8 cellular contexts compared by ENCODE assay signal in the genomic region with DNA sequence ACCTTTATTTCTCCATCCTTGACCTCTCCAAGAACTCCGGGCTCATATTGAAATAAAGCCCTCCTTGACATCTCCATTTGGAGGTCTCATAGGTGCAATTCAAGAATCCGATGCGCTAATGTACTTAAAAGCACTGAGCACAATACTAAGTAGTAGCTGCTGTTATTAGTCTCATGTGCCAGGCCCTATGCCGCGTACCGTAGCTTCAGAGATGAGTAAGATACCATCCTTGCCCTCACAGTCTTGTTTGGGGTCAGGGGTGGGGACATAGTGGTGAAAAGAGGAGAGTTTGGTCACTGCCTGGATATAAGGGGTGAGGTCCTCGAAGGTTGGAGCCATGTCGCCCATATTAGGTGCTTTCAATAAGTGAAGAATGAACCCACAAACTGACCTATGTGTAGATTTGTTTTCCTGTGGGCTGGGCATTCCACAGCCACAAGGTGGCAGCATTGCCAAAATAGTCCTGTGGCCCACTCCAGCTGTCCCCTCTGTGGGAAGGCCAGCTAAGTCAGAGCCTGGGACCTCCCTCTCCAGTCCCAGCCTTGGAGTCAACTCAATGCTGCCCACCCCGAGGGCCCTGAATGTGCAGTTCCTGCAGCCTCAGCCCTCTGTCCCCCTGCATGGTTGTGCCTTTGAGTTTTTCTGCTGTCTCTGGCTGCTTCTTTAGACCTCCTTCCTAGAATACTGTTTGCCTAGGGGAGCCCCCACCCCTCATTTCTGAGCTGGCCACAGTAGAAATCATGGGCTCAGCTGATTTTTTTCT. TPM values are rescaled to one million over a fixed set of nuclear protein-coding genes. Genes with fewer than 3 reads are reported as not detected.
DNase-seq lines count a peak whose midpoint lies in the region; ATAC-seq, FAIRE-seq and TF ChIP-seq lines count a peak whose summit lies in the region.

No MANE protein-coding gene starts in this region.

- in situ Hi-C loops in KBM-7 (cut with MboI; ENCODE audit: low pct_unique_long_range_greater_than_20kb, low sequenced_read_pairs) = no loop called here

- no peaks in the 10 kb centered on the region for H3K9me3 Mint-ChIP-seq in CD4-positive, alpha-beta memory T cell
- no peaks in the 10 kb centered on the region for H3K9me3 Mint-ChIP-seq in activated naive CD4-positive, alpha-beta T cell treated with anti-CD3 and anti-CD28 coated beads, Interleukin-2, amount 50 U/mL, for 24 hours
- no peaks in the 10 kb centered on the region for H3K9me3 Mint-ChIP-seq in glutamatergic neuron (ENCODE audit: unreplicated experiment)

- peak; percentile 43 for ATAC-seq in GM19438 (IDR thresholded peaks at IDR 0.05; ENCODE audit: low read depth, unreplicated experiment)
- peak; percentile 66 to 92 (median 88) for ATAC-seq in pancreas
- no peak for ATAC-seq in GM18511 (IDR thresholded peaks at IDR 0.05; ENCODE audit: unreplicated experiment)

- intact Hi-C loops in CD4-positive, alpha-beta memory T cell (cut with micrococcal nuclease) = loop anchor here (5.0 kb wide), 1 partner anchor 47 kb away; a partner anchor contains a TSS
- intact Hi-C loops in pancreas (cut with DNase I) = loop anchor here in 1 of 3 donors (10.0 kb wide), 1 partner anchor 174 kb away; no protein-coding TSS in a partner anchor

- peaks cover 15% of the 10 kb centered on the region for H3K4me1 ChIP-seq in CD4-positive, alpha-beta memory T cell (ENCODE audit: insufficient read depth, low read length)
- H3K4me1 ChIP-seq in SJSA1 (replicated peaks) (no peaks in the 10 kb centered on the region), pancreas (peaks cover 7 to 12% (median 8%) of the 10 kb centered on the region in 3 donors)

- CTCF ChIA-PET in CD4-positive, alpha-beta memory T cell (lab: Charles Lee; ENCODE audit: partially characterized antibody) = interaction anchor here (0.6 to 4.3 kb wide), 23 partner anchors 9 to 680 kb away, joined by 3 to 73 read pairs (median 4); a partner anchor contains a TSS

- no peak overlapping the region for H3K4me3 ChIP-seq in CD4-positive, alpha-beta memory T cell (ENCODE audit: low read length in 2 of 2)
- no peak overlapping the region for H3K4me3 ChIP-seq in SJSA1
- no peak overlapping the region for H3K4me3 ChIP-seq in pancreas

- peaks cover 36 to 60% of the 10 kb centered on the region in 2 donors for H3K36me3 Mint-ChIP-seq in CD4-positive, alpha-beta memory T cell
- H3K36me3 Mint-ChIP-seq in activated naive CD4-positive, alpha-beta T cell treated with anti-CD3 and anti-CD28 coated beads, Interleukin-2, amount 50 U/mL, for 24 hours = peaks cover 14% of the 10 kb centered on the region
- H3K36me3 Mint-ChIP-seq in glutamatergic neuron (ENCODE audit: unreplicated experiment) = peaks cover 4% of the 10 kb centered on the region

- no peaks in the 10 kb centered on the region for H3K27me3 ChIP-seq in CD4-positive, alpha-beta memory T cell (ENCODE audit: insufficient read depth, low read length)
- H3K27me3 ChIP-seq in SJSA1 (replicated peaks) = no peaks in the 10 kb centered on the region
- no peaks in the 10 kb centered on the region for H3K27me3 ChIP-seq in pancreas

- no peak overlapping the region for H3K27ac ChIP-seq in CD4-positive, alpha-beta memory T cell (ENCODE audit: low read depth, low read length)
- H3K27ac ChIP-seq in SJSA1 = no peak overlapping the region
- H3K27ac ChIP-seq in pancreas = no peak overlapping the region

- TF ChIP-seq CTCF in glutamatergic neuron (IDR thresholded peaks at IDR 0.05; ENCODE audit: partially characterized antibody, unreplicated experiment) = peak; percentile 81
- TF ChIP-seq CTCF in pancreas (IDR thresholded peaks at IDR 0.05) = peak; percentile 72 to 86 (median 80)

- POLR2A ChIA-PET in CD4-positive, alpha-beta memory T cell (lab: Charles Lee; ENCODE audit: partially characterized antibody) = interaction anchor here (1.4 kb wide), 1 partner anchor 170 kb away, joined by 3 read pairs; no protein-coding TSS in a partner anchor

- no peaks in the 10 kb centered on the region for H3K9me3 ChIP-seq in CD4-positive, alpha-beta memory T cell (ENCODE audit: control insufficient read depth in 1 of 2, low read length in 2 of 2)
- H3K9me3 ChIP-seq in SJSA1 (replicated peaks) (no peaks in the 10 kb centered on the region), pancreas (no peaks in the 10 kb centered on the region)

- no peaks in the 10 kb centered on the region for H3K27me3 Mint-ChIP-seq in CD4-positive, alpha-beta memory T cell
- no peaks in the 10 kb centered on the region for H3K27me3 Mint-ChIP-seq in activated naive CD4-positive, alpha-beta T cell treated with anti-CD3 and anti-CD28 coated beads, Interleukin-2, amount 50 U/mL, for 24 hours
- H3K27me3 Mint-ChIP-seq in glutamatergic neuron (ENCODE audit: unreplicated experiment) = no peaks in the 10 kb centered on the region

- WGBS in pancreas, 2 donors = 48 to 61% methylated on average over 9 of the region's 9 CpGs

- peak overlapping the region in 2 of 7 donors; percentile 58 to 65 for H3K27ac Mint-ChIP-seq in CD4-positive, alpha-beta memory T cell
- peak overlapping the region; percentile 36 for H3K27ac Mint-ChIP-seq in activated naive CD4-positive, alpha-beta T cell treated with anti-CD3 and anti-CD28 coated beads, Interleukin-2, amount 50 U/mL, for 24 hours
- H3K27ac Mint-ChIP-seq in glutamatergic neuron (ENCODE audit: unreplicated experiment) = no peak overlapping the region

- peak; percentile 31 to 47 (median 39) for DNase-seq in CD4-positive, alpha-beta memory T cell
- peak; percentile 90 for DNase-seq in KBM-7
- DNase-seq in SJSA1 (ENCODE audit: low read depth in 1 of 2, low spot score in 2 of 2) = peak; percentile 32 to 64
- DNase-seq in glutamatergic neuron = peak; percentile 88
- peak; percentile 42 to 84 (median 68) for DNase-seq in pancreas

- H3K4me3 Mint-ChIP-seq in CD4-positive, alpha-beta memory T cell = no peak overlapping the region
- no peak overlapping the region for H3K4me3 Mint-ChIP-seq in activated naive CD4-positive, alpha-beta T cell treated with anti-CD3 and anti-CD28 coated beads, Interleukin-2, amount 50 U/mL, for 24 hours
- no peak overlapping the region for H3K4me3 Mint-ChIP-seq in glutamatergic neuron (ENCODE audit: unreplicated experiment)

- peaks cover 25 to 47% (median 33%) of the 10 kb centered on the region in 4 donors for H3K4me1 Mint-ChIP-seq in CD4-positive, alpha-beta memory T cell
- H3K4me1 Mint-ChIP-seq in activated naive CD4-positive, alpha-beta T cell treated with anti-CD3 and anti-CD28 coated beads, Interleukin-2, amount 50 U/mL, for 24 hours = peaks cover 45% of the 10 kb centered on the region
- peaks cover 23% of the 10 kb centered on the region for H3K4me1 Mint-ChIP-seq in glutamatergic neuron (ENCODE audit: low read depth, unreplicated experiment)

- FAIRE-seq in pancreas (lab: Jason Lieb, UNC) = no peak

- H3K36me3 ChIP-seq in CD4-positive, alpha-beta memory T cell (ENCODE audit: insufficient read depth, low read length) = peaks cover 10% of the 10 kb centered on the region
- H3K36me3 ChIP-seq in SJSA1 = 0 out of 2 replicates have a peak, but pooled peaks cover 2% of the 10 kb centered on the region
- no peaks in the 10 kb centered on the region for H3K36me3 ChIP-seq in pancreas

RNA-seq across cellular contexts. Expression of a gene that starts 6.5 kb away (rescaled TPM):
- total RNA-seq in CD4-positive, alpha-beta memory T cell = 10 to 100 TPM; 20.2 to 21.2 TPM
- polyA plus RNA-seq in CD4-positive, alpha-beta memory T cell = 10 to 100 TPM; 40.3 to 48.0 TPM
- total RNA-seq in SJSA1 (2014; rRNA removed; shearing (Covaris generic)) = 8.1 and 13.5 TPM in 2 replicates
- total RNA-seq in glutamatergic neuron (ENCODE audit: unreplicated experiment) = 7.2 TPM
- 10 to 100 TPM in 3 of 6 donors, 1 to 10 TPM in 3; 8.4 to 16.6 (median 9.8) TPM for total RNA-seq in pancreas
- 10 to 100 TPM; 15.2 to 16.6 TPM for polyA plus RNA-seq in pancreas

RNA-seq across cellular contexts. Expression of a gene that starts 27.5 kb away (rescaled TPM):
- 10 to 100 TPM; 25.4 to 27.4 TPM for total RNA-seq in CD4-positive, alpha-beta memory T cell
- 10 to 100 TPM in 1 of 2 donors, 1 to 10 TPM in 1; 5.9 to 12.8 TPM for polyA plus RNA-seq in CD4-positive, alpha-beta memory T cell
- total RNA-seq in SJSA1 (2014; rRNA removed; shearing (Covaris generic)) = 1.4 and 1.7 TPM in 2 replicates
- total RNA-seq in glutamatergic neuron (ENCODE audit: unreplicated experiment) (8.2 TPM), pancreas (1 to 10 TPM; 5.3 to 8.2 (median 6.6) TPM)
- polyA plus RNA-seq in pancreas = 1 to 10 TPM; 6.1 to 6.4 TPM

RNA-seq across cellular contexts. Expression of a gene that starts 41.5 kb away (rescaled TPM):
- total RNA-seq in CD4-positive, alpha-beta memory T cell = 10 to 100 TPM; 30.5 to 32.5 TPM
- polyA plus RNA-seq in CD4-positive, alpha-beta memory T cell = 10 to 100 TPM; 18.7 to 27.3 TPM
- 12.8 and 14.8 TPM in 2 replicates for total RNA-seq in SJSA1 (2014; rRNA removed; shearing (Covaris generic))
- total RNA-seq in glutamatergic neuron (ENCODE audit: unreplicated experiment) (60.9 TPM), pancreas (10 to 100 TPM in 2 of 6 donors, 1 to 10 TPM in 4; 6.3 to 16.3 (median 7.5) TPM)
- 10 to 100 TPM; 27.8 to 29.4 TPM for polyA plus RNA-seq in pancreas

RNA-seq across cellular contexts. Expression of a gene that starts 41.7 kb away (rescaled TPM):
- 100 to 1,000 TPM; 171 to 176 TPM for total RNA-seq in CD4-positive, alpha-beta memory T cell
- polyA plus RNA-seq in CD4-positive, alpha-beta memory T cell = 100 to 1,000 TPM; 132 to 146 TPM
- 70.6 and 85.1 TPM in 2 replicates for total RNA-seq in SJSA1 (2014; rRNA removed; shearing (Covaris generic))
- total RNA-seq in glutamatergic neuron (ENCODE audit: unreplicated experiment) (58.0 TPM), pancreas (100 to 1,000 TPM; 137 to 178 (median 172) TPM)
- polyA plus RNA-seq in pancreas = 100 to 1,000 TPM in 1 of 2 donors, 10 to 100 TPM in 1; 76.5 to 107 TPM

RNA-seq across cellular contexts. Expression of a gene that starts 45.1 kb away (rescaled TPM):
- 1 to 10 TPM; 2.6 TPM for total RNA-seq in CD4-positive, alpha-beta memory T cell
- 1 to 10 TPM; 4.6 to 5.9 TPM for polyA plus RNA-seq in CD4-positive, alpha-beta memory T cell
- total RNA-seq in SJSA1 (2014; rRNA removed; shearing (Covaris generic)) = 22.3 and 32.8 TPM in 2 replicates
- total RNA-seq in glutamatergic neuron (ENCODE audit: unreplicated experiment) (10.4 TPM), pancreas (10 to 100 TPM in 2 of 6 donors, 1 to 10 TPM in 4; 2.6 to 10.5 (median 9.4) TPM)
- polyA plus RNA-seq in pancreas = 10 to 100 TPM in 1 of 2 donors, 1 to 10 TPM in 1; 5.7 to 12.9 TPM

Comparison
In these comparisons a context has a peak if more than half of its experiments do, and no peak if none do; other contexts are left out.
1. DNase-seq: peak in every context shown above with its lines; median percentile 90 in KBM-7; 88 in glutamatergic neuron; 68 in pancreas; 48 in SJSA1; 39 in CD4-positive, alpha-beta memory T cell.